ENCODE assay signal across 1 cellular context in genomic region chr1:206694151-206694550, GRCh38.
TF ChIP-seq lines count a peak whose summit lies in the region.

No MANE protein-coding gene starts in this region.

TF ChIP-seq in HepG2, 621 proteins besides CTCF, POLR2A, EP300 and RAD21:
- TF ChIP-seq ZNF710 (CRISPR knock-in tag; IDR thresholded peaks at IDR 0.05; ENCODE audit: borderline replicate concordance) (no peak), SNAPC4 (CRISPR knock-in tag; IDR thresholded peaks at IDR 0.05) (no peak), ZMYM2 (CRISPR knock-in tag; IDR thresholded peaks at IDR 0.05) (no peak), FOSL2 (CRISPR knock-in tag; IDR thresholded peaks at IDR 0.05) (no peak), ZNF232 (CRISPR knock-in tag; IDR thresholded peaks at IDR 0.05; ENCODE audit: borderline replicate concordance) (no peak), ZBTB7A (CRISPR knock-in tag; IDR thresholded peaks at IDR 0.05) (no peak), HHEX (CRISPR knock-in tag; IDR thresholded peaks at IDR 0.05) (no peak)
